Comparison of ENCODE assay signal across 2 cellular contexts in genomic region chr14:35742032-35742371, GRCh38.
TF ChIP-seq lines count a peak whose summit lies in the region.

No MANE protein-coding gene starts in this region.

TF ChIP-seq in GM12878, 131 proteins besides CTCF, POLR2A, EP300 and RAD21 (continues in another document):
- TF ChIP-seq, protein P1, sequence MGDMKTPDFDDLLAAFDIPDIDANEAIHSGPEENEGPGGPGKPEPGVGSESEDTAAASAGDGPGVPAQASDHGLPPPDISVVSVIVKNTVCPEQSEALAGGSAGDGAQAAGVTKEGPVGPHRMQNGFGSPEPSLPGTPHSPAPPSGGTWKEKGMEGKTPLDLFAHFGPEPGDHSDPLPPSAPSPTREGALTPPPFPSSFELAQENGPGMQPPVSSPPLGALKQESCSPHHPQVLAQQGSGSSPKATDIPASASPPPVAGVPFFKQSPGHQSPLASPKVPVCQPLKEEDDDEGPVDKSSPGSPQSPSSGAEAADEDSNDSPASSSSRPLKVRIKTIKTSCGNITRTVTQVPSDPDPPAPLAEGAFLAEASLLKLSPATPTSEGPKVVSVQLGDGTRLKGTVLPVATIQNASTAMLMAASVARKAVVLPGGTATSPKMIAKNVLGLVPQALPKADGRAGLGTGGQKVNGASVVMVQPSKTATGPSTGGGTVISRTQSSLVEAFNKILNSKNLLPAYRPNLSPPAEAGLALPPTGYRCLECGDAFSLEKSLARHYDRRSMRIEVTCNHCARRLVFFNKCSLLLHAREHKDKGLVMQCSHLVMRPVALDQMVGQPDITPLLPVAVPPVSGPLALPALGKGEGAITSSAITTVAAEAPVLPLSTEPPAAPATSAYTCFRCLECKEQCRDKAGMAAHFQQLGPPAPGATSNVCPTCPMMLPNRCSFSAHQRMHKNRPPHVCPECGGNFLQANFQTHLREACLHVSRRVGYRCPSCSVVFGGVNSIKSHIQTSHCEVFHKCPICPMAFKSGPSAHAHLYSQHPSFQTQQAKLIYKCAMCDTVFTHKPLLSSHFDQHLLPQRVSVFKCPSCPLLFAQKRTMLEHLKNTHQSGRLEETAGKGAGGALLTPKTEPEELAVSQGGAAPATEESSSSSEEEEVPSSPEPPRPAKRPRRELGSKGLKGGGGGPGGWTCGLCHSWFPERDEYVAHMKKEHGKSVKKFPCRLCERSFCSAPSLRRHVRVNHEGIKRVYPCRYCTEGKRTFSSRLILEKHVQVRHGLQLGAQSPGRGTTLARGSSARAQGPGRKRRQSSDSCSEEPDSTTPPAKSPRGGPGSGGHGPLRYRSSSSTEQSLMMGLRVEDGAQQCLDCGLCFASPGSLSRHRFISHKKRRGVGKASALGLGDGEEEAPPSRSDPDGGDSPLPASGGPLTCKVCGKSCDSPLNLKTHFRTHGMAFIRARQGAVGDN (IDR thresholded peaks at IDR 0.05), result no peak
- TF ChIP-seq ZBTB40 (IDR thresholded peaks at IDR 0.05; ENCODE audit: borderline replicate concordance) (no peak), GABPA (IDR thresholded peaks at IDR 0.05; ENCODE audit: low read depth) (no peak), POU2F2 (IDR thresholded peaks at IDR 0.05; ENCODE audit: borderline replicate concordance, low read depth, low read length) (no peak), SIN3A (IDR thresholded peaks at IDR 0.05; ENCODE audit: low read depth, low read length) (no peak), ZNF384 (IDR thresholded peaks at IDR 0.05; ENCODE audit: borderline replicate concordance, low read depth, low read length) (no peak), EZH2 (IDR thresholded peaks at IDR 0.05; ENCODE audit: borderline replicate concordance, control insufficient read depth, low read depth, low read length) (no peak), ZNF24 (IDR thresholded peaks at IDR 0.05) (no peak)
- TF ChIP-seq, protein P2, sequence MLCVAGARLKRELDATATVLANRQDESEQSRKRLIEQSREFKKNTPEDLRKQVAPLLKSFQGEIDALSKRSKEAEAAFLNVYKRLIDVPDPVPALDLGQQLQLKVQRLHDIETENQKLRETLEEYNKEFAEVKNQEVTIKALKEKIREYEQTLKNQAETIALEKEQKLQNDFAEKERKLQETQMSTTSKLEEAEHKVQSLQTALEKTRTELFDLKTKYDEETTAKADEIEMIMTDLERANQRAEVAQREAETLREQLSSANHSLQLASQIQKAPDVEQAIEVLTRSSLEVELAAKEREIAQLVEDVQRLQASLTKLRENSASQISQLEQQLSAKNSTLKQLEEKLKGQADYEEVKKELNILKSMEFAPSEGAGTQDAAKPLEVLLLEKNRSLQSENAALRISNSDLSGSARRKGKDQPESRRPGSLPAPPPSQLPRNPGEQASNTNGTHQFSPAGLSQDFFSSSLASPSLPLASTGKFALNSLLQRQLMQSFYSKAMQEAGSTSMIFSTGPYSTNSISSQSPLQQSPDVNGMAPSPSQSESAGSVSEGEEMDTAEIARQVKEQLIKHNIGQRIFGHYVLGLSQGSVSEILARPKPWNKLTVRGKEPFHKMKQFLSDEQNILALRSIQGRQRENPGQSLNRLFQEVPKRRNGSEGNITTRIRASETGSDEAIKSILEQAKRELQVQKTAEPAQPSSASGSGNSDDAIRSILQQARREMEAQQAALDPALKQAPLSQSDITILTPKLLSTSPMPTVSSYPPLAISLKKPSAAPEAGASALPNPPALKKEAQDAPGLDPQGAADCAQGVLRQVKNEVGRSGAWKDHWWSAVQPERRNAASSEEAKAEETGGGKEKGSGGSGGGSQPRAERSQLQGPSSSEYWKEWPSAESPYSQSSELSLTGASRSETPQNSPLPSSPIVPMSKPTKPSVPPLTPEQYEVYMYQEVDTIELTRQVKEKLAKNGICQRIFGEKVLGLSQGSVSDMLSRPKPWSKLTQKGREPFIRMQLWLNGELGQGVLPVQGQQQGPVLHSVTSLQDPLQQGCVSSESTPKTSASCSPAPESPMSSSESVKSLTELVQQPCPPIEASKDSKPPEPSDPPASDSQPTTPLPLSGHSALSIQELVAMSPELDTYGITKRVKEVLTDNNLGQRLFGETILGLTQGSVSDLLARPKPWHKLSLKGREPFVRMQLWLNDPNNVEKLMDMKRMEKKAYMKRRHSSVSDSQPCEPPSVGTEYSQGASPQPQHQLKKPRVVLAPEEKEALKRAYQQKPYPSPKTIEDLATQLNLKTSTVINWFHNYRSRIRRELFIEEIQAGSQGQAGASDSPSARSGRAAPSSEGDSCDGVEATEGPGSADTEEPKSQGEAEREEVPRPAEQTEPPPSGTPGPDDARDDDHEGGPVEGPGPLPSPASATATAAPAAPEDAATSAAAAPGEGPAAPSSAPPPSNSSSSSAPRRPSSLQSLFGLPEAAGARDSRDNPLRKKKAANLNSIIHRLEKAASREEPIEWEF (IDR thresholded peaks at IDR 0.05; ENCODE audit: insufficient replicate concordance, low read depth, low read length), result no peak

TF ChIP-seq in GM12891, 5 proteins besides CTCF, POLR2A, EP300 and RAD21:
- no peak for TF ChIP-seq POLR2AphosphoS5 (IDR thresholded peaks at IDR 0.05; ENCODE audit: low read depth, low read length)
- no peak for TF ChIP-seq SPI1 (IDR thresholded peaks at IDR 0.05; ENCODE audit: low read depth, low read length)
